1 cellular context compared by ENCODE assay signal in genomic region chr1:2194898-2195673, GRCh38.
TF ChIP-seq lines count a peak whose summit lies in the region.

No MANE protein-coding gene starts in this region.

TF ChIP-seq in HepG2, 621 proteins besides CTCF, POLR2A, EP300 and RAD21 (continued from another document and continues in another):
- TF ChIP-seq NFE2L1 (CRISPR knock-in tag; IDR thresholded peaks at IDR 0.05; ENCODE audit: borderline replicate concordance), result no peak
- no peak for TF ChIP-seq GTF2F1 (IDR thresholded peaks at IDR 0.05; ENCODE audit: low read length)
- peak; percentile 64; the same call in 1 of the 2 replicates for TF ChIP-seq ISL2 (CRISPR knock-in tag; IDR thresholded peaks at IDR 0.05)
- TF ChIP-seq FOXP1 (IDR thresholded peaks at IDR 0.05), result no peak
- no peak for TF ChIP-seq FOXP1 (CRISPR knock-in tag; IDR thresholded peaks at IDR 0.05)
- 0 out of 2 replicates have a peak, but pooled peaks have one; percentile 34 for TF ChIP-seq ZMYM4 (CRISPR knock-in tag; IDR thresholded peaks at IDR 0.05)
- TF ChIP-seq TERF1 (CRISPR knock-in tag; IDR thresholded peaks at IDR 0.05), result 0 out of 2 replicates have a peak, but pooled peaks have one; percentile 30
- TF ChIP-seq PRDM10 (CRISPR knock-in tag; IDR thresholded peaks at IDR 0.05; ENCODE audit: low read depth), result no peak
- 0 out of 2 replicates have a peak, but pooled peaks have one; percentile 20 for TF ChIP-seq REPIN1 (CRISPR knock-in tag; IDR thresholded peaks at IDR 0.05; ENCODE audit: borderline replicate concordance, low read depth)
- TF ChIP-seq, protein P1, sequence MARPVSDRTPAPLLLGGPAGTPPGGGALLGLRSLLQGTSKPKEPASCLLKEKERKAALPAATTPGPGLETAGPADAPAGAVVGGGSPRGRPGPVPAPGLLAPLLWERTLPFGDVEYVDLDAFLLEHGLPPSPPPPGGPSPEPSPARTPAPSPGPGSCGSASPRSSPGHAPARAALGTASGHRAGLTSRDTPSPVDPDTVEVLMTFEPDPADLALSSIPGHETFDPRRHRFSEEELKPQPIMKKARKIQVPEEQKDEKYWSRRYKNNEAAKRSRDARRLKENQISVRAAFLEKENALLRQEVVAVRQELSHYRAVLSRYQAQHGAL (CRISPR knock-in tag; IDR thresholded peaks at IDR 0.05; ENCODE audit: not compliant biosample characterization), result peak; percentile 39
- 0 out of 2 replicates have a peak, but pooled peaks have one; percentile 8 for TF ChIP-seq PPARG (CRISPR knock-in tag; conservative IDR thresholded peaks at IDR 0.05)
- TF ChIP-seq MED13 (CRISPR knock-in tag; IDR thresholded peaks at IDR 0.05), result no peak
- TF ChIP-seq AKAP8 (CRISPR knock-in tag; IDR thresholded peaks at IDR 0.05), result peak; percentile 84; the same call in 1 of the 2 replicates
- TF ChIP-seq ZNF775 (CRISPR knock-in tag; IDR thresholded peaks at IDR 0.05; ENCODE audit: borderline replicate concordance), result no peak
- TF ChIP-seq HNF1A (IDR thresholded peaks at IDR 0.05; ENCODE audit: low read depth), result no peak
- TF ChIP-seq HNF1A (CRISPR knock-in tag; IDR thresholded peaks at IDR 0.05; ENCODE audit: borderline replicate concordance), result peak; percentile 31; the same call in 1 of the 2 replicates
- TF ChIP-seq TAF15 (IDR thresholded peaks at IDR 0.05; ENCODE audit: low read depth, low read length, poor library complexity, severe bottlenecking), result no peak
- no peak for TF ChIP-seq FOXA1 (IDR thresholded peaks at IDR 0.05)
- peak; percentile 6; the same call in 1 of the 2 replicates for TF ChIP-seq FOXA1 (CRISPR knock-in tag; IDR thresholded peaks at IDR 0.05)
- TF ChIP-seq ZNF646 (CRISPR knock-in tag; IDR thresholded peaks at IDR 0.05), result no peak
- TF ChIP-seq, protein P2, sequence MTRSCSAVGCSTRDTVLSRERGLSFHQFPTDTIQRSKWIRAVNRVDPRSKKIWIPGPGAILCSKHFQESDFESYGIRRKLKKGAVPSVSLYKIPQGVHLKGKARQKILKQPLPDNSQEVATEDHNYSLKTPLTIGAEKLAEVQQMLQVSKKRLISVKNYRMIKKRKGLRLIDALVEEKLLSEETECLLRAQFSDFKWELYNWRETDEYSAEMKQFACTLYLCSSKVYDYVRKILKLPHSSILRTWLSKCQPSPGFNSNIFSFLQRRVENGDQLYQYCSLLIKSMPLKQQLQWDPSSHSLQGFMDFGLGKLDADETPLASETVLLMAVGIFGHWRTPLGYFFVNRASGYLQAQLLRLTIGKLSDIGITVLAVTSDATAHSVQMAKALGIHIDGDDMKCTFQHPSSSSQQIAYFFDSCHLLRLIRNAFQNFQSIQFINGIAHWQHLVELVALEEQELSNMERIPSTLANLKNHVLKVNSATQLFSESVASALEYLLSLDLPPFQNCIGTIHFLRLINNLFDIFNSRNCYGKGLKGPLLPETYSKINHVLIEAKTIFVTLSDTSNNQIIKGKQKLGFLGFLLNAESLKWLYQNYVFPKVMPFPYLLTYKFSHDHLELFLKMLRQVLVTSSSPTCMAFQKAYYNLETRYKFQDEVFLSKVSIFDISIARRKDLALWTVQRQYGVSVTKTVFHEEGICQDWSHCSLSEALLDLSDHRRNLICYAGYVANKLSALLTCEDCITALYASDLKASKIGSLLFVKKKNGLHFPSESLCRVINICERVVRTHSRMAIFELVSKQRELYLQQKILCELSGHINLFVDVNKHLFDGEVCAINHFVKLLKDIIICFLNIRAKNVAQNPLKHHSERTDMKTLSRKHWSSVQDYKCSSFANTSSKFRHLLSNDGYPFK (CRISPR knock-in tag; IDR thresholded peaks at IDR 0.05; ENCODE audit: borderline replicate concordance), result peak; percentile 54; the same call in 1 of the 2 replicates
- TF ChIP-seq ZNF883 (CRISPR knock-in tag; IDR thresholded peaks at IDR 0.05; ENCODE audit: not compliant biosample characterization), result peak; percentile 51
- no peak for TF ChIP-seq TRAFD1 (CRISPR knock-in tag; IDR thresholded peaks at IDR 0.05; ENCODE audit: borderline replicate concordance)
- no peak for TF ChIP-seq NFIC (IDR thresholded peaks at IDR 0.05; ENCODE audit: low read length)
- peak; percentile 82 for TF ChIP-seq PHF21A (CRISPR knock-in tag; IDR thresholded peaks at IDR 0.05)
- TF ChIP-seq, protein P3, sequence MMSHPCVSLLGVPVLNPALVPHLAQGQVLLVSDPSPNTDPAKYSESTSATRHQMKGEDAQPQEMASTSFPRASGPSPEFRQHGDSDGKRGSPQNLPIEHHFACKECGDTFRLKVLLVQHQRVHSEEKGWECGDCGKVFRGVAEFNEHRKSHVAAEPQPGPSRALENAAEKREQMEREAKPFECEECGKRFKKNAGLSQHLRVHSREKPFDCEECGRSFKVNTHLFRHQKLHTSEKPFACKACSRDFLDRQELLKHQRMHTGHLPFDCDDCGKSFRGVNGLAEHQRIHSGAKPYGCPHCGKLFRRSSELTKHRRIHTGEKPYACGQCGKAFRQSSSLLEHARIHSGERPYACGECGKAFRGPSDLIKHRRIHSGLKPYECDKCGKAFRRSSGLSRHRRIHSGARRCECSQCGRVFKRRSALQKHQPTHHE (CRISPR knock-in tag; IDR thresholded peaks at IDR 0.05; ENCODE audit: borderline replicate concordance), result no peak
- peak; percentile 79 for TF ChIP-seq SRSF1 (optimal IDR thresholded peaks at IDR 0.05; ENCODE audit: low read depth, low read length)
- TF ChIP-seq TFDP2 (CRISPR knock-in tag; IDR thresholded peaks at IDR 0.05), result peak; percentile 33; the same call in 1 of the 2 replicates
- TF ChIP-seq ZNF496 (CRISPR knock-in tag; IDR thresholded peaks at IDR 0.05; ENCODE audit: insufficient replicate concordance), result no peak
